In genomic region chr17:7703584-7704574, GRCh38 we compare ENCODE assay signal across 8 cellular contexts. TPM values are rescaled to one million over a fixed set of nuclear protein-coding genes. Genes with fewer than 3 reads are reported as not detected.
A peak's percentile ranks its signal among the peaks of the same experiment; 100 is the strongest.
DNase-seq lines count a peak whose midpoint lies in the region; ATAC-seq and TF ChIP-seq lines count a peak whose summit lies in the region.

No MANE protein-coding gene starts in this region.

- ATAC-seq in aorta (ENCODE audit: low FRiP score) = peak; percentile 8

- H3K27ac ChIP-seq in angular gyrus (ENCODE audit: low read depth, low read length) (peak overlapping the region; percentile 66), aorta (ENCODE audit: low read depth in 1 of 2, low read length in 2 of 2) (no peak overlapping the region)

- no peak for TF ChIP-seq POLR2A in lower leg skin (IDR thresholded peaks at IDR 0.05)

- H3K27me3 ChIP-seq in BE2C (0 out of 2 replicates have a peak, but pooled peaks cover 6% of the 10 kb centered on the region), aorta (ENCODE audit: control insufficient read depth in 1 of 2, insufficient read depth in 2 of 2, low read length in 1 of 2) (no peaks in the 10 kb centered on the region)

- TF ChIP-seq CTCF in BE2C (IDR thresholded peaks at IDR 0.05; ENCODE audit: low read depth, low read length) (no peak), lower leg skin (IDR thresholded peaks at IDR 0.05) (no peak)

- intact Hi-C loops in aorta (cut with DNase I) = no loop called here
- intact Hi-C loops in lower leg skin (cut with DNase I; ENCODE audit: low total_unique reads) = no loop called here

- DNase-seq in BE2C (peak; percentile 51), iPS-NIHi11 (ENCODE audit: low spot score) (peak; percentile 86), aorta (peak in 1 of 2 donors; percentile 38), RPMI8226 (no peak), lower leg skin (ENCODE audit: low spot score in 2 of 2) (no peak)
- DNase-seq in Jurkat, Clone E6-1 (ENCODE audit: low read depth, low spot score) = peak; percentile 24
- DNase-seq in activated CD4-positive, alpha-beta T cell treated with anti-CD3 and anti-CD28 coated beads for 1 hour = no peak

- 20 to 24% methylated on average over 24 of the region's 24 CpGs for WGBS in aorta, 2 donors
- WGBS in lower leg skin, 2 donors = 17 to 24% methylated on average over 23 to 24 of the region's 24 CpGs

- no peaks in the 10 kb centered on the region for H3K9me3 ChIP-seq in BE2C
- H3K9me3 ChIP-seq in aorta (ENCODE audit: control insufficient read depth, low read length) = no peaks in the 10 kb centered on the region

- H3K4me3 ChIP-seq in BE2C (ENCODE audit: low read depth, low read length) (no peak overlapping the region), aorta (ENCODE audit: low read length in 2 of 2) (no peak overlapping the region), lower leg skin (ENCODE audit: low read depth, poor library complexity, severe bottlenecking) (no peak overlapping the region)
- no peak overlapping the region for H3K4me3 ChIP-seq in Jurkat, Clone E6-1 (ENCODE audit: low read length)

- 0 out of 2 replicates have a peak, but pooled peaks cover 6% of the 10 kb centered on the region for H3K4me1 ChIP-seq in BE2C
- no peaks in the 10 kb centered on the region for H3K4me1 ChIP-seq in aorta (ENCODE audit: control insufficient read depth in 1 of 2, insufficient read depth in 2 of 2, low read length in 2 of 2)

- H3K36me3 ChIP-seq in BE2C (no peaks in the 10 kb centered on the region), aorta (ENCODE audit: control insufficient read depth in 1 of 2, insufficient read depth in 2 of 2, low read length in 1 of 2) (peaks cover 0 to 5% of the 10 kb centered on the region in 2 donors)

RNA-seq across cellular contexts. Expression of gene EFNB3, which starts 1.1 kb away (rescaled TPM):
- 4.2 TPM for polyA plus RNA-seq in BE2C (2012; ENCODE audit: insufficient read depth, insufficient read length, low read depth)
- polyA plus RNA-seq in Jurkat, Clone E6-1 (2012; ENCODE audit: insufficient read depth, insufficient read length) = 2.1 TPM
- total RNA-seq in aorta (under 1 TPM; 0.19 to 0.84 TPM), lower leg skin (1 to 10 TPM; 5.4 to 8.5 (median 7.6) TPM)
- under 1 TPM in 1 of 2 donors, not detected in 1; 0.15 TPM for polyA plus RNA-seq in aorta

RNA-seq across cellular contexts. Expression of gene DNAH2, which starts 13.7 kb away (rescaled TPM):
- 4.2 TPM for polyA plus RNA-seq in BE2C (2012; ENCODE audit: insufficient read depth, insufficient read length, low read depth)
- not detected for polyA plus RNA-seq in Jurkat, Clone E6-1 (2012; ENCODE audit: insufficient read depth, insufficient read length)
- total RNA-seq in aorta (1 to 10 TPM in 1 of 2 donors, under 1 TPM in 1; 0.16 to 1.6 TPM), lower leg skin (under 1 TPM in 3 of 4 donors, not detected in 1; under 0.01 to 0.10 (median 0.05) TPM)
- polyA plus RNA-seq in aorta = under 1 TPM in 1 of 2 donors, not detected in 1; 0.08 TPM

RNA-seq across cellular contexts. Expression of gene WRAP53, which starts 15.6 kb away (rescaled TPM):
- polyA plus RNA-seq in BE2C (2012; ENCODE audit: insufficient read depth, insufficient read length, low read depth) = 56.5 TPM
- polyA plus RNA-seq in Jurkat, Clone E6-1 (2012; ENCODE audit: insufficient read depth, insufficient read length) = 38.8 TPM
- total RNA-seq in aorta (1 to 10 TPM; 3.6 to 4.8 TPM), lower leg skin (1 to 10 TPM; 1.1 to 5.4 (median 4.5) TPM)
- polyA plus RNA-seq in aorta = 1 to 10 TPM; 4.8 to 7.3 TPM

RNA-seq across cellular contexts. Expression of gene TP53, which starts 16.6 kb away (rescaled TPM):
- 85.4 TPM for polyA plus RNA-seq in BE2C (2012; ENCODE audit: insufficient read depth, insufficient read length, low read depth)
- polyA plus RNA-seq in Jurkat, Clone E6-1 (2012; ENCODE audit: insufficient read depth, insufficient read length) = 31.3 TPM
- total RNA-seq in aorta = 10 to 100 TPM; 26.8 to 45.3 TPM
- 10 to 100 TPM in 1 of 2 donors, 1 to 10 TPM in 1; 9.5 to 10.2 TPM for polyA plus RNA-seq in aorta
- total RNA-seq in lower leg skin = 10 to 100 TPM; 42.8 to 57.3 (median 50.8) TPM

RNA-seq across cellular contexts. Expression of gene ATP1B2, which starts 53.2 kb away (rescaled TPM):
- not detected for polyA plus RNA-seq in BE2C (2012; ENCODE audit: insufficient read depth, insufficient read length, low read depth)
- not detected for polyA plus RNA-seq in Jurkat, Clone E6-1 (2012; ENCODE audit: insufficient read depth, insufficient read length)
- 1 to 10 TPM; 2.0 to 7.2 TPM for total RNA-seq in aorta
- 1 to 10 TPM; 1.9 to 2.8 TPM for polyA plus RNA-seq in aorta
- total RNA-seq in lower leg skin = 1 to 10 TPM in 1 of 4 donors, under 1 TPM in 2, not detected in 1; 0.42 to 3.0 (median 0.46) TPM

Comparison
In these comparisons a context has a peak if more than half of its experiments do, and no peak if none do; other contexts are left out.
1. DNase-seq: peak in BE2C (single experiment), Jurkat, Clone E6-1 (single experiment) and iPS-NIHi11 (single experiment); none in RPMI8226 (single experiment), lower leg skin (0 of 2) and activated CD4-positive, alpha-beta T cell treated with anti-CD3 and anti-CD28 coated beads for 1 hour (single experiment).